In genomic region chr7:152120210-152120609, GRCh38 we compare ENCODE assay signal across 23 cellular contexts.
"Had no signal": no experiment of that assay in that cellular context is flagged by ENCODE, and none has a peak within 500 bp of the region (broad histone marks: within the 10 kb centered on the region; RNA-seq: fewer than 3 reads in every experiment).

No MANE protein-coding gene starts in this region.

- H3K9me3 Mint-ChIP-seq: dendritic cell treated with granulocyte-macrophage colony-stimulating factor and Interleukin-4, amounts not matched to agents 40 ng/mL and 50 ng/mL, for 4 days had no signal

- H3K4me1 ChIP-seq: esophagus squamous epithelium, lower lobe of right lung, sigmoid colon, testis, vagina had no signal

- H3K9me3 ChIP-seq: sigmoid colon, testis, vagina had no signal

- H3K4me2 ChIP-seq: smooth muscle cell had no signal

- H3K4me3 Mint-ChIP-seq: activated T-cell treated with anti-CD3 and anti-CD28 coated beads, Interleukin-2, amount 50 U/mL, for 72 hours; dendritic cell treated with granulocyte-macrophage colony-stimulating factor and Interleukin-4, amounts not matched to agents 40 ng/mL and 50 ng/mL, for 4 days; naive thymus-derived CD4-positive, alpha-beta T cell; neural crest cell; stimulated activated naive B cell treated with anti-CD40 and anti-IgM and Interleukin-4, amounts not matched to agents 10 μg/mL and 1 μg/mL and 100 μg/mL, for 72 hours; T-cell; T-helper 2 cell treated with Interferon-gamma antibody and Interleukin-4, amounts not matched to agents 5 μg/mL and 100 μg/mL, for 36 hours; type B pancreatic cell had no signal

- H3K27ac Mint-ChIP-seq: activated T-cell treated with anti-CD3 and anti-CD28 coated beads, Interleukin-2, amount 50 U/mL, for 72 hours; dendritic cell treated with granulocyte-macrophage colony-stimulating factor and Interleukin-4, amounts not matched to agents 40 ng/mL and 50 ng/mL, for 4 days; stimulated activated naive B cell treated with anti-CD40 and anti-IgM and Interleukin-4, amounts not matched to agents 10 μg/mL and 1 μg/mL and 100 μg/mL, for 72 hours; T-helper 2 cell treated with Interferon-gamma antibody and Interleukin-4, amounts not matched to agents 5 μg/mL and 100 μg/mL, for 36 hours; type B pancreatic cell had no signal

- ATAC-seq: activated naive CD4-positive, alpha-beta T cell treated with anti-CD3 and anti-CD28 coated beads, Interleukin-2, amount 50 U/mL, for 72 hours; activated T-cell treated with anti-CD3 and anti-CD28 coated beads, Interleukin-2, amount 50 U/mL, for 72 hours; left lobe of liver; lower lobe of right lung; naive thymus-derived CD4-positive, alpha-beta T cell; SK-N-SH treated with all-trans-retinoic acid at 6 μM for 48 hours; stimulated activated naive B cell treated with anti-CD40 and anti-IgM and Interleukin-4, amounts not matched to agents 10 μg/mL and 1 μg/mL and 100 μg/mL, for 72 hours; T-cell had no signal

- DNase-seq: activated CD4-positive, alpha-beta T cell treated with anti-CD3 and anti-CD28 coated beads for 4 hours; activated CD4-positive, alpha-beta T cell treated with anti-CD3 and anti-CD28 coated beads, Interleukin-2, amount 50 U/mL, for 48 hours; activated CD4-positive, CD25-positive, alpha-beta regulatory T cell; activated T-cell treated with anti-CD3 and anti-CD28 coated beads, Interleukin-2, amount 50 U/mL, for 72 hours; effector memory CD4-positive, alpha-beta T cell; esophagus squamous epithelium; lower lobe of right lung; naive thymus-derived CD4-positive, alpha-beta T cell; occipital lobe; sigmoid colon; stimulated activated CD4-positive, alpha-beta T cell treated with anti-CD3 and anti-CD28 coated beads, Interleukin-15, amount 100 ng/mL, for 24 hours; stimulated activated naive B cell treated with anti-CD40 and anti-IgM and Interleukin-4, amounts not matched to agents 10 μg/mL and 1 μg/mL and 100 μg/mL, for 72 hours; T-cell; testis had no signal

- H3K27ac ChIP-seq: esophagus squamous epithelium, lower lobe of right lung, sigmoid colon, testis, vagina had no signal

- H3K27me3 ChIP-seq: esophagus squamous epithelium, sigmoid colon, testis, vagina had no signal

- H3K4me1 Mint-ChIP-seq: neural crest cell; stimulated activated naive B cell treated with anti-CD40 and anti-IgM and Interleukin-4, amounts not matched to agents 10 μg/mL and 1 μg/mL and 100 μg/mL, for 72 hours had no signal

- H3K27me3 Mint-ChIP-seq: dendritic cell treated with granulocyte-macrophage colony-stimulating factor and Interleukin-4, amounts not matched to agents 40 ng/mL and 50 ng/mL, for 4 days; naive thymus-derived CD4-positive, alpha-beta T cell; stimulated activated naive B cell treated with anti-CD40 and anti-IgM and Interleukin-4, amounts not matched to agents 10 μg/mL and 1 μg/mL and 100 μg/mL, for 72 hours; T-cell; type B pancreatic cell had no signal

- H3K4me3 ChIP-seq: esophagus squamous epithelium, lower lobe of right lung, sigmoid colon, smooth muscle cell, testis, vagina had no signal
